17 cellular contexts compared by ENCODE assay signal in the genomic region with DNA sequence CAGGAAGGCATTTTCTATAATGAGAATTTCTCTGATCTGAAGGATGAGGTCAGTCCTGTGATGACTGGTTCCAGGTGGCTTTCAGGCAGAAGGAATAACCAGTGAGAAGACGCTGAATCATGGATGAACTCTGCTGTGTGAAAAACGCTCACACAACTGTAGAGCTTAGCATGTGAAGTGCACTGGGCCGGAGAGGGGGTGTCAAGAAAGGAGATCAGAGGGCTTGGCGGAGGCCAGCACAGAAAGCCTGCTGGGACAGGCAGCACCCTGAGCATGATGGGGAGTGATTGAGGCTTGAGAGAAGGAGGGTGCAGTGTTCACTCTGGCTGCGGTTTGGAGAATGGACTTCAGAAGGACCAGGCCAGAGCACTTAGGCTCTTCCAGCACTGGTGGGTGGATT.
DNase-seq lines count a peak whose midpoint lies in the region; ATAC-seq and TF ChIP-seq lines count a peak whose summit lies in the region.
"Had no signal": no experiment of that assay in that cellular context is flagged by ENCODE, and none has a peak within 500 bp of the region (broad histone marks: within the 10 kb centered on the region; RNA-seq: fewer than 3 reads in every experiment).

No MANE protein-coding gene starts in this region.

- H3K4me1 Mint-ChIP-seq in H9: peaks cover 21 to 30% of the 10 kb centered on the region in 2 experiments
- peaks cover 13% of the 10 kb centered on the region for H3K4me1 Mint-ChIP-seq in neural progenitor cell
- H3K4me1 Mint-ChIP-seq in Calu3 (ENCODE audit: low read depth, unreplicated experiment): no peaks in the 10 kb centered on the region
- H3K4me1 Mint-ChIP-seq: CD4-positive, alpha-beta memory T cell had no signal

- no peaks in the 10 kb centered on the region for H3K4me1 ChIP-seq in H9 (ENCODE audit: insufficient read depth, low read length)
- peaks cover 41% of the 10 kb centered on the region for H3K4me1 ChIP-seq in RWPE2 (ENCODE audit: insufficient read depth, poor library complexity, severe bottlenecking)
- H3K4me1 ChIP-seq in neural progenitor cell: peaks cover 29% of the 10 kb centered on the region

- intact Hi-C loops in Calu3 (cut with micrococcal nuclease; ENCODE audit: unreplicated experiment): no loop called here

- no peak for ATAC-seq in RWPE2 (ENCODE audit: low read depth)
- ATAC-seq: K562, PC-3, Right ventricle myocardium inferior had no signal

- no peaks in the 10 kb centered on the region for H3K27me3 Mint-ChIP-seq in H9 (ENCODE audit: low read depth)
- H3K27me3 Mint-ChIP-seq in neural progenitor cell (ENCODE audit: insufficient read depth, low read depth): peaks cover 5% of the 10 kb centered on the region
- peaks cover 22% of the 10 kb centered on the region for H3K27me3 Mint-ChIP-seq in Calu3 (ENCODE audit: unreplicated experiment)

- H3K79me2 ChIP-seq in H9 (ENCODE audit: insufficient read depth, low read length): no peaks in the 10 kb centered on the region
- peaks cover 8% of the 10 kb centered on the region for H3K79me2 ChIP-seq in neural progenitor cell (ENCODE audit: low read depth)

- H2BK120ac ChIP-seq in H9 (ENCODE audit: low read depth, low read length, poor library complexity, severe bottlenecking): no peak overlapping the region

- H4K8ac ChIP-seq in H9 (replicated peaks; ENCODE audit: insufficient read length, low read depth, low read length): no peak overlapping the region

- no peaks in the 10 kb centered on the region for H3F3A ChIP-seq in neural progenitor cell (ENCODE audit: low read depth)

- H3K9me3 Mint-ChIP-seq in H9: no peaks in the 10 kb centered on the region
- H3K9me3 Mint-ChIP-seq in neural progenitor cell: peaks cover 2% of the 10 kb centered on the region
- no peaks in the 10 kb centered on the region for H3K9me3 Mint-ChIP-seq in Calu3 (ENCODE audit: low read depth, unreplicated experiment)

- H3K9ac ChIP-seq in H9 (ENCODE audit: extremely low read depth, insufficient read length, low read length): no peak overlapping the region
- H3K9ac ChIP-seq in neural progenitor cell: no peak overlapping the region
- H3K9ac ChIP-seq: SK-N-SH had no signal

- H3K27me3 ChIP-seq in H9 (ENCODE audit: insufficient read depth, low read length) (no peaks in the 10 kb centered on the region), RWPE2 (ENCODE audit: insufficient read depth, poor library complexity, severe bottlenecking) (no peaks in the 10 kb centered on the region), neural progenitor cell (no peaks in the 10 kb centered on the region), MG63 (no peaks in the 10 kb centered on the region)

- CTCF ChIA-PET in Calu3 (lab: Charles Lee): no interaction called here

- no peak overlapping the region for H2AFZ ChIP-seq in H9 (ENCODE audit: low read length)
- no peak overlapping the region for H2AFZ ChIP-seq in neural progenitor cell (replicated peaks)

- H3K14ac ChIP-seq in H9 (ENCODE audit: insufficient read depth, low read length): no peak overlapping the region

- H2AK5ac ChIP-seq in H9 (ENCODE audit: insufficient read length, low read length): no peak overlapping the region

- peak overlapping the region in 2 of 3 experiments; percentile 7 to 30; a peak in 4 of 7 replicates for H3K27ac Mint-ChIP-seq in H9
- H3K27ac Mint-ChIP-seq in neural progenitor cell: peak overlapping the region; percentile 34
- no peak overlapping the region for H3K27ac Mint-ChIP-seq in Calu3 (ENCODE audit: unreplicated experiment)

- H2BK12ac ChIP-seq in H9 (ENCODE audit: insufficient read length, low read depth, low read length): no peak overlapping the region

- H3K4me3 ChIP-seq in RWPE2 (ENCODE audit: severe bottlenecking) (no peak overlapping the region), neural progenitor cell (no peak overlapping the region), MG63 (no peak overlapping the region)
- H3K4me3 ChIP-seq: HAP-1, K562 had no signal

- H4K5ac ChIP-seq in H9 (ENCODE audit: insufficient read length, low read depth, low read length): no peak overlapping the region

- no peak overlapping the region for H3K4me2 ChIP-seq in H9 (ENCODE audit: insufficient read depth, insufficient read length, low read length)
- no peak overlapping the region for H3K4me2 ChIP-seq in neural progenitor cell
- H3K4me2 ChIP-seq: SK-N-SH had no signal

- H3K79me1 ChIP-seq in H9 (ENCODE audit: insufficient read depth, low read depth, low read length, poor library complexity, severe bottlenecking): no peaks in the 10 kb centered on the region

- H2BK20ac ChIP-seq in H9 (ENCODE audit: low read depth, low read length, poor library complexity, severe bottlenecking): no peak overlapping the region

- no peaks in the 10 kb centered on the region for H3K9me3 ChIP-seq in H9 (ENCODE audit: control insufficient read depth, low read depth, low read length)
- no peaks in the 10 kb centered on the region for H3K9me3 ChIP-seq in RWPE2 (ENCODE audit: severe bottlenecking)
- no peaks in the 10 kb centered on the region for H3K9me3 ChIP-seq in neural progenitor cell (ENCODE audit: low read depth)
- no peaks in the 10 kb centered on the region for H3K9me3 ChIP-seq in MG63
- H3K9me3 ChIP-seq: HAP-1, SK-N-SH had no signal

- no peak overlapping the region for H3T11ph ChIP-seq in H9 (ENCODE audit: low read length)

- TF ChIP-seq CTCF in H9 (conservative IDR thresholded peaks at IDR 0.05) (no peak), RWPE2 (IDR thresholded peaks at IDR 0.05; ENCODE audit: poor library complexity, severe bottlenecking) (no peak), neural progenitor cell (IDR thresholded peaks at IDR 0.05) (no peak), Calu3 (IDR thresholded peaks at IDR 0.05; ENCODE audit: unreplicated experiment) (no peak)

- no peak overlapping the region for H3K27ac ChIP-seq in H9 (ENCODE audit: insufficient read length, low read depth, low read length)
- H3K27ac ChIP-seq in RWPE2 (ENCODE audit: poor library complexity, severe bottlenecking): peak overlapping the region; percentile 93
- H3K27ac ChIP-seq in epithelial cell of prostate: peak overlapping the region; percentile 93
- no peak overlapping the region for H3K27ac ChIP-seq in neural progenitor cell

- H3K36me3 ChIP-seq in RWPE2 (ENCODE audit: low read depth): no peaks in the 10 kb centered on the region
- no peaks in the 10 kb centered on the region for H3K36me3 ChIP-seq in neural progenitor cell
- H3K36me3 ChIP-seq in MG63: no peaks in the 10 kb centered on the region
- H3K36me3 ChIP-seq: HAP-1 had no signal

- no peak overlapping the region for H2BK5ac ChIP-seq in H9 (ENCODE audit: insufficient read length, low read length)

- H3K4ac ChIP-seq in H9 (ENCODE audit: low read depth, low read length): no peak overlapping the region

- no TSS peak for BruUV-seq in Calu3 (replicated peaks; lab: Mats Ljungman, UMichigan)

- WGBS in H9 (ENCODE audit: extremely low coverage, insufficient read length, low lambda C conversion rate): no CpG with 5 or more reads among the region's 5 CpGs

- H4K20me1 ChIP-seq in H9 (ENCODE audit: control insufficient read depth, insufficient read depth, insufficient read length) (no peaks in the 10 kb centered on the region), neural progenitor cell (ENCODE audit: low read depth) (no peaks in the 10 kb centered on the region)

- H3K23ac ChIP-seq in H9 (ENCODE audit: insufficient read length, low read depth, low read length): no peak overlapping the region

- H3K36me3 Mint-ChIP-seq in H9 (ENCODE audit: insufficient read depth in 1 of 3, low read depth in 3 of 3) (no peaks in the 10 kb centered on the region), neural progenitor cell (peaks cover 18% of the 10 kb centered on the region), Calu3 (ENCODE audit: insufficient read depth, unreplicated experiment) (no peaks in the 10 kb centered on the region)
- H3K36me3 Mint-ChIP-seq: CD4-positive, alpha-beta memory T cell had no signal

- H3K56ac ChIP-seq in H9 (ENCODE audit: insufficient read length, low read depth, low read length): no peak overlapping the region

- H4K91ac ChIP-seq in H9 (ENCODE audit: insufficient read length, low read depth, low read length): no peak overlapping the region

- DNase-seq in H9 (no peak), RWPE2 (ENCODE audit: low spot score) (no peak), epithelial cell of prostate (ENCODE audit: low read depth, low spot score) (no peak), neural progenitor cell (ENCODE audit: low spot score) (no peak), Calu3 (no peak), SIG-M5 (lab: John Stamatoyannopoulos, UW) (no peak), MG63 (no peak), NCI-H128 (lab: John Stamatoyannopoulos, UW; ENCODE audit: unreplicated experiment) (no peak)
- DNase-seq: ACHN; CD4-positive, alpha-beta memory T cell; NCI-H1092 treated with DMSO at 0.1 percent for 48 hours; NCI-H1694 treated with DMSO at 0.1 percent for 48 hours; PC-3; SK-N-SH had no signal

- H3K23me2 ChIP-seq in H9 (ENCODE audit: insufficient read length, low read depth, low read length, poor library complexity, severe bottlenecking): no peaks in the 10 kb centered on the region

- no peak overlapping the region for H3K4me3 Mint-ChIP-seq in H9
- H3K4me3 Mint-ChIP-seq in neural progenitor cell: no peak overlapping the region
- H3K4me3 Mint-ChIP-seq in Calu3 (ENCODE audit: low read depth, unreplicated experiment): no peak overlapping the region
- H3K4me3 Mint-ChIP-seq: CD4-positive, alpha-beta memory T cell had no signal

- H2BK15ac ChIP-seq in H9 (ENCODE audit: low read depth, low read length): no peak overlapping the region

- H3K18ac ChIP-seq in H9 (ENCODE audit: insufficient read length, low read depth, low read length): no peak overlapping the region

Comparison
In these comparisons a context has a peak if more than half of its experiments do, and no peak if none do; other contexts are left out.
1. H3K27ac ChIP-seq: peak in RWPE2 (single experiment) and epithelial cell of prostate (single experiment); none in H9 (single experiment) and neural progenitor cell (single experiment).